Comparison of ENCODE assay signal across 8 cellular contexts in genomic region chr5:168486136-168486879, GRCh38. TPM values are rescaled to one million over a fixed set of nuclear protein-coding genes. Genes with fewer than 3 reads are reported as not detected.
A peak's percentile ranks its signal among the peaks of the same experiment; 100 is the strongest.
DNase-seq lines count a peak whose midpoint lies in the region; FAIRE-seq and TF ChIP-seq lines count a peak whose summit lies in the region.

TSS of gene RARS1 (plus strand) at chr5:168486471. CDS start at chr5:168486499, 28 bp downstream.

- peak within 1 kb of the TSS; percentile 94 for H3K18ac ChIP-seq in neuronal stem cell (ENCODE audit: low read length)

- H3K4me3 ChIP-seq in GM08714 (ENCODE audit: low read length): peak within 1 kb of the TSS; percentile 81
- H3K4me3 ChIP-seq in HFF-Myc (replicated peaks; ENCODE audit: low read depth, low read length): peak within 1 kb of the TSS; percentile 64
- H3K4me3 ChIP-seq in neuronal stem cell (ENCODE audit: low read length in 2 of 2): peak within 1 kb of the TSS; percentile 88 to 97

- no peaks in the 10 kb centered on the region for H3K27me3 ChIP-seq in neuronal stem cell (ENCODE audit: control insufficient read depth in 3 of 3, insufficient read depth in 3 of 3, low read depth in 1 of 3, low read length in 3 of 3)

- no peak within 1 kb of the TSS for H2AK5ac ChIP-seq in neuronal stem cell (ENCODE audit: low read depth, low read length)

- H2BK12ac ChIP-seq in neuronal stem cell (ENCODE audit: low read length): no peak within 1 kb of the TSS

- peaks cover 11 to 38% of the 10 kb centered on the region in 2 donors for H3K36me3 ChIP-seq in neuronal stem cell (replicated peaks in 1 of 2; ENCODE audit: control insufficient read depth in 2 of 2, insufficient read depth in 2 of 2, low read length in 2 of 2)

- no peak within 1 kb of the TSS for H3K27ac ChIP-seq in neuronal stem cell (replicated peaks; ENCODE audit: low read length)

- H3K4me1 ChIP-seq in neuronal stem cell (ENCODE audit: control insufficient read depth in 2 of 2, insufficient read depth in 1 of 2, low read depth in 1 of 2, low read length in 2 of 2): peaks cover 2 to 4% of the 10 kb centered on the region in 2 donors

- H3K4me3 Mint-ChIP-seq in activated naive CD4-positive, alpha-beta T cell treated with anti-CD3 and anti-CD28 coated beads for 36 hours: peak within 1 kb of the TSS; percentile 98

- no CpG with 5 or more reads among the region's 40 CpGs for whole genome bisulfite sequencing in neuronal stem cell (ENCODE audit: extremely low coverage in 2 of 2, insufficient read length in 2 of 2, insufficient replicate concordance in 1 of 2), 2 donors

- intact Hi-C loops in activated naive CD4-positive, alpha-beta T cell treated with anti-CD3 and anti-CD28 coated beads for 36 hours (cut with micrococcal nuclease): loop anchor here (1.0 to 5.0 kb wide), 4 partner anchors 93 to 1096 kb away; partner anchors contain the start of genes PANK3 and SPDL1

- H3K27me3 Mint-ChIP-seq in activated naive CD4-positive, alpha-beta T cell treated with anti-CD3 and anti-CD28 coated beads for 36 hours (ENCODE audit: low read depth): no peaks in the 10 kb centered on the region

- H3K4me2 ChIP-seq in neuronal stem cell (ENCODE audit: insufficient read depth, low read length, poor library complexity, severe bottlenecking): peak within 1 kb of the TSS; percentile 63

- FAIRE-seq in frontal cortex (lab: Jason Lieb, UNC): no peak

- no peaks in the 10 kb centered on the region for H3K9me3 ChIP-seq in neuronal stem cell (replicated peaks in 1 of 2; ENCODE audit: control insufficient read depth in 2 of 2, insufficient read depth in 1 of 2, low read depth in 1 of 2, low read length in 2 of 2)

- peaks cover 15% of the 10 kb centered on the region for H3K36me3 Mint-ChIP-seq in activated naive CD4-positive, alpha-beta T cell treated with anti-CD3 and anti-CD28 coated beads for 36 hours (ENCODE audit: low read depth)

- no peak within 1 kb of the TSS for H2BK120ac ChIP-seq in neuronal stem cell (ENCODE audit: low read depth, low read length)

- peak within 1 kb of the TSS; percentile 90 for H2AFZ ChIP-seq in neuronal stem cell (ENCODE audit: low read length)

- in situ Hi-C loops in SK-MEL-5 (cut with HindIII; ENCODE audit: low pct_unique_long_range_greater_than_20kb, low sequenced_read_pairs): no loop called here

- CTCF ChIA-PET in activated naive CD4-positive, alpha-beta T cell treated with anti-CD3 and anti-CD28 coated beads for 36 hours (lab: Charles Lee): interaction anchor here (0.9 to 1.9 kb wide), 4 partner anchors 9 to 217 kb away, joined by 3 to 12 read pairs (median 3); no protein-coding TSS in a partner anchor

- H3K23ac ChIP-seq in neuronal stem cell (ENCODE audit: low read depth, low read length, poor library complexity): peak within 1 kb of the TSS; percentile 98

- peak within 1 kb of the TSS; percentile 91 for H3K27ac Mint-ChIP-seq in activated naive CD4-positive, alpha-beta T cell treated with anti-CD3 and anti-CD28 coated beads for 36 hours

- peak within 1 kb of the TSS; percentile 77 for H2BK5ac ChIP-seq in neuronal stem cell (ENCODE audit: low read length)

- H3K4me1 Mint-ChIP-seq in activated naive CD4-positive, alpha-beta T cell treated with anti-CD3 and anti-CD28 coated beads for 36 hours (ENCODE audit: low read depth): peaks cover 34% of the 10 kb centered on the region

- H3K14ac ChIP-seq in neuronal stem cell (ENCODE audit: low read length): peak within 1 kb of the TSS; percentile 95

- no peaks in the 10 kb centered on the region for H3K9me3 Mint-ChIP-seq in activated naive CD4-positive, alpha-beta T cell treated with anti-CD3 and anti-CD28 coated beads for 36 hours

- H3K9ac ChIP-seq in neuronal stem cell (ENCODE audit: low read depth, low read length, poor library complexity): peak within 1 kb of the TSS; percentile 98

- H2BK15ac ChIP-seq in neuronal stem cell (ENCODE audit: low read length): no peak within 1 kb of the TSS

- DNase-seq in HFF-Myc (ENCODE audit: extremely low read depth, low read depth): peak; percentile 75
- peak; percentile 86 for DNase-seq in MV-4-11 (lab: John Stamatoyannopoulos, UW)
- peak; percentile 92 for DNase-seq in SK-MEL-5 (ENCODE audit: low read depth, low spot score)
- DNase-seq in activated naive CD4-positive, alpha-beta T cell treated with anti-CD3 and anti-CD28 coated beads for 36 hours: peak; percentile 94
- DNase-seq in frontal cortex (ENCODE audit: low spot score in 2 of 2): peak; percentile 80 to 92
- peak; percentile 89 for DNase-seq in neuronal stem cell (ENCODE audit: low spot score)

- peak within 1 kb of the TSS; percentile 94 for H4K8ac ChIP-seq in neuronal stem cell (ENCODE audit: low read depth, low read length)

- no peak within 1 kb of the TSS for H4K91ac ChIP-seq in neuronal stem cell (ENCODE audit: low read depth, low read length, poor library complexity)

- TF ChIP-seq CTCF in HFF-Myc (IDR thresholded peaks at IDR 0.05; ENCODE audit: low read depth, low read length, missing control alignments): peak; percentile 97
- TF ChIP-seq CTCF in subcutaneous adipose tissue (IDR thresholded peaks at IDR 0.05; ENCODE audit: low read depth): no peak

- peaks cover 7% of the 10 kb centered on the region for H3K79me1 ChIP-seq in neuronal stem cell (ENCODE audit: low read depth, low read length)

- H3K4ac ChIP-seq in neuronal stem cell (ENCODE audit: low read length): no peak within 1 kb of the TSS

RNA-seq across cellular contexts. Expression of gene RARS1, which starts in this region (rescaled TPM):
- total RNA-seq in SK-MEL-5 (2014; rRNA removed; shearing (Covaris generic)): 159 and 165 TPM in 2 replicates
- 58.8 and 75.2 TPM in 2 replicates for polyA plus RNA-seq in SK-MEL-5 (2015; cell fraction: cytosol; rRNA removed)
- 153 and 267 TPM in 2 replicates for polyA plus RNA-seq in SK-MEL-5 (2015; cell fraction: nucleus; rRNA removed)
- total RNA-seq in activated naive CD4-positive, alpha-beta T cell treated with anti-CD3 and anti-CD28 coated beads for 36 hours: 10 to 100 TPM; 80.9 to 84.0 TPM
- total RNA-seq in frontal cortex (236 TPM), subcutaneous adipose tissue (10 to 100 TPM; 49.4 to 71.9 (median 64.1) TPM)
- 54.4 TPM for polyA plus RNA-seq in neuronal stem cell (2013, experiment 1 of 2)
- 56.2 TPM for polyA plus RNA-seq in neuronal stem cell (2013, experiment 2 of 2)
